In the genomic region with DNA sequence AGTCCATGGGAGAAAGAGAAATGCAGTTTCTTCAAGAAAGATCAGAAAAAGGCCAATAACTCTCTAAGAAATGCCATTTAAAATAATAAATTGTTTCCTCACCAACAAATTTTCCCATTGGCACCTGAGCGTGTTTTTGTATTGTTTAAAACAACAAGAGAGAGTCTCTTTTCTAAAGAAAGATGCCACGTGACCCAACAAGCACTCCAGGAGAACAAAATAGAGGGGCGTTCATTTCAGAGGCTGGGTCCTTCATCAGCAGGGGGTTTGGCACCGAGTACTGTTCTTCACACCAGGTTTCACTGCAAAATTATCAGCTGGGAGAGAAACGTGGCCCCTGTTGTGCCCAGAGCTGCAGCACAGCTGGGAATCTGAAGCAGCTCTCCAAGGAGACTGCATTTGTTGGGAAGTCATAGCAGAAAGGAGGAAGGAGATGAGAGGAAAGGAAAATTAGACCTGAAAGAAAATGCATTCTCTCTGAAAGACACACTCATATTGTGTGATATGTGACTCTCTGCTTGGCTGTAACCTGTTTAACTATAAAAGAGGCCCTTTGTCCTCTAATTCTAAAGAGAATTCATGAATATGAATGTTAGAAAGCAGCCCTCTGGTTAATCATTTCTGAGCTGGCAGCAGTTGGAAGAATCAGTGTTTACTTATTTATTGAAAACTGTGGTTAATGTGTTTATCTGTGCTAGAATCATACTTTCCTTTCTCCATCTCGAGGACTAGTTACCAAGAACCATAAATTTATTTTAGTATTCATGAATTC, we compare ENCODE assay signal across 23 cellular contexts.
DNase-seq lines count a peak whose midpoint lies in the region; ATAC-seq and TF ChIP-seq lines count a peak whose summit lies in the region.
"Had no signal": no experiment of that assay in that cellular context is flagged by ENCODE, and none has a peak within 500 bp of the region (broad histone marks: within the 10 kb centered on the region; RNA-seq: fewer than 3 reads in every experiment).

No MANE protein-coding gene starts in this region.

- POLR2A ChIA-PET in naive thymus-derived CD4-positive, alpha-beta T cell (lab: Charles Lee): no interaction called here
- POLR2A ChIA-PET in A673 (lab: Charles Lee; ENCODE audit: low non-redundant PET): no interaction called here

- CTCF ChIA-PET in naive thymus-derived CD4-positive, alpha-beta T cell (lab: Charles Lee): no interaction called here
- CTCF ChIA-PET in A673 (lab: Charles Lee): no interaction called here

- TF ChIP-seq CTCF in VCaP (conservative IDR thresholded peaks at IDR 0.05) (no peak), neural progenitor cell (IDR thresholded peaks at IDR 0.05) (no peak), A673 (conservative IDR thresholded peaks at IDR 0.05; ENCODE audit: low read depth, low read length) (no peak)

- intact Hi-C loops in naive thymus-derived CD4-positive, alpha-beta T cell (cut with micrococcal nuclease): no loop called here
- intact Hi-C loops in A673 (cut with micrococcal nuclease; ENCODE audit: unreplicated experiment): no loop called here

- no peaks in the 10 kb centered on the region for H3K36me3 ChIP-seq in H7 (replicated peaks; ENCODE audit: control insufficient read depth, insufficient read depth, low read length)
- H3K36me3 ChIP-seq in neural progenitor cell: no peaks in the 10 kb centered on the region
- no peaks in the 10 kb centered on the region for H3K36me3 ChIP-seq in naive thymus-derived CD4-positive, alpha-beta T cell (ENCODE audit: control insufficient read depth in 2 of 3, insufficient read depth in 3 of 3, low read length in 3 of 3)
- H3K36me3 ChIP-seq in A673 (ENCODE audit: insufficient read depth, low read length, poor library complexity, severe bottlenecking): no peaks in the 10 kb centered on the region
- H3K36me3 ChIP-seq: cardiac muscle cell, esophagus muscularis mucosa, MG63, suprapubic skin had no signal

- no peaks in the 10 kb centered on the region for H4K20me1 ChIP-seq in neural progenitor cell (ENCODE audit: low read depth)

- ATAC-seq in naive thymus-derived CD4-positive, alpha-beta T cell: no peak
- ATAC-seq: activated CD8-positive, alpha-beta T cell treated with anti-CD3 and anti-CD28 coated beads for 36 hours; activated naive CD8-positive, alpha-beta T cell treated with anti-CD3 and anti-CD28 coated beads, Interleukin-2, amount 50 U/mL, for 24 hours; activated T-cell treated with anti-CD3 and anti-CD28 coated beads, Interleukin-2, amount 50 U/mL, for 72 hours; HCT116; HepG2 had no signal

- H3K9me3 Mint-ChIP-seq in neural progenitor cell: no peaks in the 10 kb centered on the region
- peaks cover 0 to 12% (median 0%) of the 10 kb centered on the region in 11 donors for H3K9me3 Mint-ChIP-seq in naive thymus-derived CD4-positive, alpha-beta T cell
- H3K9me3 Mint-ChIP-seq: activated CD8-positive, alpha-beta T cell treated with anti-CD3 and anti-CD28 coated beads for 36 hours; activated naive CD8-positive, alpha-beta T cell treated with anti-CD3 and anti-CD28 coated beads, Interleukin-2, amount 50 U/mL, for 24 hours had no signal

- no peaks in the 10 kb centered on the region for H3K79me2 ChIP-seq in neural progenitor cell (ENCODE audit: low read depth)

- H3K36me3 Mint-ChIP-seq in neural progenitor cell: no peaks in the 10 kb centered on the region
- H3K36me3 Mint-ChIP-seq in naive thymus-derived CD4-positive, alpha-beta T cell: no peaks in the 10 kb centered on the region

- H3K27me3 Mint-ChIP-seq in neural progenitor cell (ENCODE audit: insufficient read depth, low read depth): peaks cover 2% of the 10 kb centered on the region
- H3K27me3 Mint-ChIP-seq in naive thymus-derived CD4-positive, alpha-beta T cell: no peaks in the 10 kb centered on the region
- H3K27me3 Mint-ChIP-seq: activated CD8-positive, alpha-beta T cell treated with anti-CD3 and anti-CD28 coated beads for 36 hours; activated naive CD8-positive, alpha-beta T cell treated with anti-CD3 and anti-CD28 coated beads, Interleukin-2, amount 50 U/mL, for 24 hours had no signal

- no peaks in the 10 kb centered on the region for H3K9me3 ChIP-seq in neural progenitor cell (ENCODE audit: low read depth)
- H3K9me3 ChIP-seq in naive thymus-derived CD4-positive, alpha-beta T cell (ENCODE audit: control insufficient read depth in 2 of 3, low read length in 3 of 3): no peaks in the 10 kb centered on the region
- no peaks in the 10 kb centered on the region for H3K9me3 ChIP-seq in A673 (ENCODE audit: low read depth, low read length, poor library complexity, severe bottlenecking)
- H3K9me3 ChIP-seq: esophagus muscularis mucosa, MG63, suprapubic skin had no signal

- no peaks in the 10 kb centered on the region for H3F3A ChIP-seq in neural progenitor cell (ENCODE audit: low read depth)

- no TSS peak for BruUV-seq in A673 (replicated peaks; lab: Mats Ljungman, UMichigan)

- H3K4me3 Mint-ChIP-seq in neural progenitor cell: no peak overlapping the region
- no peak overlapping the region for H3K4me3 Mint-ChIP-seq in naive thymus-derived CD4-positive, alpha-beta T cell
- H3K4me3 Mint-ChIP-seq: activated CD8-positive, alpha-beta T cell treated with anti-CD3 and anti-CD28 coated beads for 36 hours; activated naive CD8-positive, alpha-beta T cell treated with anti-CD3 and anti-CD28 coated beads, Interleukin-2, amount 50 U/mL, for 24 hours; activated T-cell treated with anti-CD3 and anti-CD28 coated beads, Interleukin-2, amount 50 U/mL, for 72 hours had no signal

- H3K27me3 ChIP-seq in H7 (ENCODE audit: control insufficient read depth, insufficient read depth, low read length) (no peaks in the 10 kb centered on the region), neural progenitor cell (no peaks in the 10 kb centered on the region), A673 (replicated peaks; ENCODE audit: insufficient read depth, low read depth, low read length, poor library complexity) (peaks cover 12% of the 10 kb centered on the region)
- no peaks in the 10 kb centered on the region for H3K27me3 ChIP-seq in naive thymus-derived CD4-positive, alpha-beta T cell (ENCODE audit: control insufficient read depth in 2 of 2, insufficient read depth in 2 of 2, low read length in 2 of 2)
- H3K27me3 ChIP-seq: cardiac muscle cell, dorsolateral prefrontal cortex, esophagus muscularis mucosa, MG63, suprapubic skin had no signal

- peak overlapping the region; percentile 78 for H3K27ac ChIP-seq in VCaP
- H3K27ac ChIP-seq in neural progenitor cell: peak overlapping the region; percentile 43
- H3K27ac ChIP-seq in naive thymus-derived CD4-positive, alpha-beta T cell (ENCODE audit: low read depth, low read length): no peak overlapping the region
- no peak overlapping the region for H3K27ac ChIP-seq in A673 (ENCODE audit: low read depth, low read length, poor library complexity, severe bottlenecking)
- H3K27ac ChIP-seq: cardiac muscle cell, esophagus muscularis mucosa, suprapubic skin had no signal

- H3K27ac Mint-ChIP-seq in neural progenitor cell: peak overlapping the region; percentile 87
- no peak overlapping the region for H3K27ac Mint-ChIP-seq in naive thymus-derived CD4-positive, alpha-beta T cell
- H3K27ac Mint-ChIP-seq: activated CD8-positive, alpha-beta T cell treated with anti-CD3 and anti-CD28 coated beads for 36 hours; activated naive CD8-positive, alpha-beta T cell treated with anti-CD3 and anti-CD28 coated beads, Interleukin-2, amount 50 U/mL, for 24 hours had no signal

- DNase-seq in H7: peak; percentile 2
- peak; percentile 51 for DNase-seq in NCI-H2081 treated with DMSO at 0.1 percent for 48 hours (lab: John Stamatoyannopoulos, UW)
- DNase-seq in neural progenitor cell (ENCODE audit: low spot score): no peak
- no peak for DNase-seq in naive thymus-derived CD4-positive, alpha-beta T cell
- no peak for DNase-seq in A673 (ENCODE audit: low spot score)
- no peak for DNase-seq in EL
- no peak for DNase-seq in NCI-H446 treated with DMSO at 0.1 percent for 48 hours (lab: John Stamatoyannopoulos, UW)
- DNase-seq: activated CD8-positive, alpha-beta T cell treated with anti-CD3 and anti-CD28 coated beads for 36 hours; activated naive CD8-positive, alpha-beta T cell treated with anti-CD3 and anti-CD28 coated beads, Interleukin-2, amount 50 U/mL, for 24 hours; activated T-cell treated with anti-CD3 and anti-CD28 coated beads, Interleukin-2, amount 50 U/mL, for 72 hours; dorsolateral prefrontal cortex; glutamatergic neuron; MG63; midbrain; NCI-H510A treated with DMSO at 0.1 percent for 48 hours; stimulated activated CD4-positive, alpha-beta T cell treated with anti-CD3 and anti-CD28 coated beads, Interleukin-4, amount 100 ng/mL, for 24 hours; stimulated activated CD8-positive, alpha-beta memory T cell treated with anti-CD3 and anti-CD28 coated beads, Interleukin-4, amount 100 ng/mL, for 48 hours had no signal

- H3K9ac ChIP-seq in neural progenitor cell: no peak overlapping the region

- H3K4me2 ChIP-seq in neural progenitor cell: peak overlapping the region; percentile 59

- H3K4me1 ChIP-seq in neural progenitor cell (peaks cover 20% of the 10 kb centered on the region), A673 (ENCODE audit: insufficient read depth, low read length, poor library complexity, severe bottlenecking) (no peaks in the 10 kb centered on the region)
- H3K4me1 ChIP-seq in naive thymus-derived CD4-positive, alpha-beta T cell (ENCODE audit: control insufficient read depth in 2 of 2, insufficient read depth in 2 of 2, low read length in 2 of 2): no peaks in the 10 kb centered on the region
- H3K4me1 ChIP-seq: esophagus muscularis mucosa, suprapubic skin had no signal

- no peak overlapping the region for H3K4me3 ChIP-seq in H7 (ENCODE audit: insufficient read depth, low read depth, low read length)
- H3K4me3 ChIP-seq in neural progenitor cell: no peak overlapping the region
- H3K4me3 ChIP-seq in naive thymus-derived CD4-positive, alpha-beta T cell (ENCODE audit: low read length): no peak overlapping the region
- no peak overlapping the region for H3K4me3 ChIP-seq in A673 (ENCODE audit: low read depth, low read length, poor library complexity, severe bottlenecking)
- H3K4me3 ChIP-seq: cardiac muscle cell, esophagus muscularis mucosa, MG63, suprapubic skin had no signal

- H2AFZ ChIP-seq in neural progenitor cell (replicated peaks): peak overlapping the region; percentile 81

- H3K4me1 Mint-ChIP-seq in neural progenitor cell: peaks cover 5% of the 10 kb centered on the region
- no peaks in the 10 kb centered on the region for H3K4me1 Mint-ChIP-seq in naive thymus-derived CD4-positive, alpha-beta T cell
- H3K4me1 Mint-ChIP-seq: activated naive CD8-positive, alpha-beta T cell treated with anti-CD3 and anti-CD28 coated beads, Interleukin-2, amount 50 U/mL, for 24 hours had no signal

Comparison
In these comparisons a context has a peak if more than half of its experiments do, and no peak if none do; other contexts are left out.
1. DNase-seq: peak in H7 (single experiment) and NCI-H2081 treated with DMSO at 0.1 percent for 48 hours (single experiment); none in neural progenitor cell (single experiment), naive thymus-derived CD4-positive, alpha-beta T cell (0 of 9), A673 (single experiment), EL (single experiment) and NCI-H446 treated with DMSO at 0.1 percent for 48 hours (single experiment).
2. H3K27ac ChIP-seq: peak in VCaP (single experiment) and neural progenitor cell (single experiment); none in naive thymus-derived CD4-positive, alpha-beta T cell (single experiment) and A673 (single experiment).